In the genomic region with DNA sequence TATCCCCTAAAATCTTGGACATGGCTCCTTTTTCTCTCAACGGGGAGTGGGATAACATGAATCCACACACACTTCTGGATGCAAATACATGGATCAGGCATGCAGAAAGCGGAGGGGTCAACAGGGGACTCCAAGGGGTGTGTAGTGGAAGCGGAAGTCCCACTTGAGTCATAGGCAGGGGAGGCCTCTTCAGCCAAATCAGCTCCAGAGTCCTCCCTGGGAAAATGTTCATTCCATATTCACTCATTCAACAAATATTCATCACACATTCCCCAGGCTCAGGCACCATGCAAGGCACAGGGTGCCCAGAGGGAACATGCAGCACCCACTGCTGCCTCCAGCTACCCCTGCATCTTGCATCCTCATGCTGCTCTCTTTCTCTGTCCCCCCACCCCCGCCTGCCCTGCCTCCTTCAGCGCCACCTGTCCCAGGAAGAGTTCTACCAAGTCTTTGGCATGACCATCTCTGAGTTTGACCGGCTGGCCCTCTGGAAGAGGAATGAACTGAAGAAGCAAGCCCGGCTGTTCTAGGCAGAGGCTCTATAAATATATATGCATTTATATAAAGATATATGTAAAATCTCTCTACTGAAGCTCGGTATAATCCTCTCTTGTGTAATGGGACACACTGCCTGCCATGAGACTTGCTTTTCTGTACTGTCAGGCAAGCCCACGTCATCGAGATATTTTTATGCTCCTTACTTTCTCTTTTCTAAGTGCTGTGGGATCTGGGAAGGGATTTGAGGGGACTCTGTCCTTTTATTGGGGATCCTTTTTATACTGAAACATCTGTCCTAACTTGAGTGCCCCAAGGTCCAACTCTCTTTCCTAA, we compare ENCODE assay signal across 16 cellular contexts. TPM values are rescaled to one million over a fixed set of nuclear protein-coding genes. Genes with fewer than 3 reads are reported as not detected.
DNase-seq lines count a peak whose midpoint lies in the region; ATAC-seq and TF ChIP-seq lines count a peak whose summit lies in the region.
"Had no signal": no experiment of that assay in that cellular context is flagged by ENCODE, and none has a peak within 500 bp of the region (broad histone marks: within the 10 kb centered on the region; RNA-seq: fewer than 3 reads in every experiment).

No MANE protein-coding gene starts in this region.

- H3K4me3 ChIP-seq in osteoblast (ENCODE audit: insufficient read depth, low read length): no peak overlapping the region
- H3K4me3 ChIP-seq in right cardiac atrium (ENCODE audit: low read length): no peak overlapping the region
- H3K4me3 ChIP-seq: cardiac muscle cell, transverse colon had no signal

- WGBS in right cardiac atrium: 79% methylated on average over 10 of the region's 10 CpGs

- ATAC-seq in right cardiac atrium (no peak), GM19455 (IDR thresholded peaks at IDR 0.05; ENCODE audit: unreplicated experiment) (no peak), GM21717 (IDR thresholded peaks at IDR 0.05; ENCODE audit: unreplicated experiment) (no peak)
- ATAC-seq: HCT116 had no signal

- H3K27me3 ChIP-seq in osteoblast (ENCODE audit: insufficient read depth, low read length) (no peaks in the 10 kb centered on the region), right cardiac atrium (ENCODE audit: control insufficient read depth, insufficient read depth) (no peaks in the 10 kb centered on the region)
- H3K27me3 ChIP-seq: transverse colon had no signal

- DNase-seq in ELR (ENCODE audit: low read depth): peak; percentile 94
- peak; percentile 2 for DNase-seq in RKO (ENCODE audit: low spot score)
- DNase-seq in dedifferentiated amniotic fluid mesenchymal stem cell (ENCODE audit: extremely low spot score): peak; percentile 44
- DNase-seq in osteoblast (ENCODE audit: insufficient read length, low spot score, missing footprints): peak; percentile 85
- DNase-seq in right cardiac atrium: no peak
- no peak for DNase-seq in KG1 (lab: John Stamatoyannopoulos, UW)
- DNase-seq: activated effector memory CD4-positive, alpha-beta T cell treated with Interleukin-2 at 50 U/mL for 16 hours; endodermal cell; NCI-H146; NCI-H510A treated with DMSO at 0.1 percent for 48 hours; nucleus accumbens; transverse colon had no signal

- H3K9me3 ChIP-seq in osteoblast (ENCODE audit: low read depth, low read length) (no peaks in the 10 kb centered on the region), right cardiac atrium (ENCODE audit: control insufficient read depth, low read length) (no peaks in the 10 kb centered on the region)
- H3K9me3 ChIP-seq: transverse colon had no signal

- no peak overlapping the region for H2AFZ ChIP-seq in osteoblast (ENCODE audit: low read length)

- peaks cover 17% of the 10 kb centered on the region for H3K4me1 ChIP-seq in osteoblast (ENCODE audit: insufficient read depth, low read length)
- no peaks in the 10 kb centered on the region for H3K4me1 ChIP-seq in right cardiac atrium (ENCODE audit: control insufficient read depth, insufficient read depth, low read length)
- H3K4me1 ChIP-seq: transverse colon had no signal

- intact Hi-C loops in right cardiac atrium (cut with DNase I): no loop called here

- H3K27ac ChIP-seq in osteoblast (ENCODE audit: low read depth, low read length) (no peak overlapping the region), right cardiac atrium (ENCODE audit: low read length) (no peak overlapping the region)
- H3K27ac ChIP-seq: cardiac muscle cell, transverse colon had no signal

- no peaks in the 10 kb centered on the region for H3K36me3 ChIP-seq in osteoblast (ENCODE audit: insufficient read depth, low read length)
- H3K36me3 ChIP-seq: cardiac muscle cell, transverse colon had no signal

- H3K79me2 ChIP-seq in osteoblast (ENCODE audit: insufficient read depth, low read length): no peaks in the 10 kb centered on the region

- H4K20me1 ChIP-seq in osteoblast (ENCODE audit: insufficient read depth, low read length): peaks cover 3% of the 10 kb centered on the region

- H3K4me2 ChIP-seq in osteoblast (ENCODE audit: insufficient read depth, low read length): no peak overlapping the region

- no peak for TF ChIP-seq CTCF in osteoblast (IDR thresholded peaks at IDR 0.05; ENCODE audit: extremely low read depth, low read depth, low read length)

RNA-seq across cellular contexts. Expression of gene AFAP1L1, which starts 13.6 kb away (rescaled TPM):
- total RNA-seq in osteoblast: 1.1 and 1.5 TPM in 2 replicates
- total RNA-seq in right cardiac atrium: 10 to 100 TPM; 36.9 to 59.7 (median 42.7) TPM
- 26.2 TPM for polyA plus RNA-seq in right cardiac atrium

Comparison
In these comparisons a context has a peak if more than half of its experiments do, and no peak if none do; other contexts are left out.
1. DNase-seq: peak in ELR (single experiment), RKO (single experiment), dedifferentiated amniotic fluid mesenchymal stem cell (single experiment) and osteoblast (single experiment); none in right cardiac atrium (0 of 3) and KG1 (single experiment).
2. RNA of gene AFAP1L1, which starts 13.6 kb away (total RNA-seq): 36.9 to 59.7 TPM in right cardiac atrium; 1.1 to 1.5 TPM in osteoblast; every median in the first group is over 10 times any median in the second.